In genomic region chr2:202911513-202912341, GRCh38 we compare ENCODE assay signal across 1 cellular context.
TF ChIP-seq lines count a peak whose summit lies in the region.

Gene CARF (plus strand): TSS chr2:202912275. CDS start chr2:202941903, 29,628 bp downstream.
Gene WDR12 (minus strand): TSS chr2:202911673. CDS start chr2:202911476, 197 bp downstream.

TF ChIP-seq in HepG2, 621 proteins besides CTCF, POLR2A, EP300 and RAD21 (continued from another document and continues in another):
- TF ChIP-seq ZBTB49 (CRISPR knock-in tag; IDR thresholded peaks at IDR 0.05; ENCODE audit: borderline replicate concordance) (no peak), POLR2AphosphoS5 (IDR thresholded peaks at IDR 0.05; ENCODE audit: low read depth, low read length) (peak; percentile 98), NFAT5 (CRISPR knock-in tag; IDR thresholded peaks at IDR 0.05) (no peak), TBX3 (IDR thresholded peaks at IDR 0.05; ENCODE audit: borderline replicate concordance) (no peak), ZNF878 (CRISPR knock-in tag; IDR thresholded peaks at IDR 0.05) (no peak), ZBTB39 (CRISPR knock-in tag; IDR thresholded peaks at IDR 0.05) (no peak), ZBTB14 (CRISPR knock-in tag; IDR thresholded peaks at IDR 0.05) (peak; percentile 95), NBN (conservative IDR thresholded peaks at IDR 0.05) (no peak), TCF7L2 (IDR thresholded peaks at IDR 0.05; ENCODE audit: low read depth, low read length) (no peak), ZNF577 (CRISPR knock-in tag; IDR thresholded peaks at IDR 0.05; ENCODE audit: borderline replicate concordance, low read depth) (no peak), CHD4 (IDR thresholded peaks at IDR 0.05; ENCODE audit: borderline replicate concordance, low read length) (no peak), ZNF713 (CRISPR knock-in tag; IDR thresholded peaks at IDR 0.05) (no peak), NKX3-1 (CRISPR knock-in tag; IDR thresholded peaks at IDR 0.05) (peak; percentile 83; the same call in 1 of the 2 replicates), ZNF616 (CRISPR knock-in tag; IDR thresholded peaks at IDR 0.05; ENCODE audit: low read depth) (no peak), ZBTB34 (CRISPR knock-in tag; IDR thresholded peaks at IDR 0.05) (no peak), PHB2 (IDR thresholded peaks at IDR 0.05; ENCODE audit: partially characterized antibody) (no peak), BRCA1 (CRISPR knock-in tag; IDR thresholded peaks at IDR 0.05) (peak; percentile 78; the same call in 1 of the 2 replicates), RXRA (CRISPR knock-in tag; IDR thresholded peaks at IDR 0.05) (0 out of 2 replicates have a peak, but pooled peaks have one; percentile 40), U2AF2 (IDR thresholded peaks at IDR 0.05; ENCODE audit: low read depth, low read length) (no peak), ZNF772 (CRISPR knock-in tag; IDR thresholded peaks at IDR 0.05) (peak; percentile 93), DZIP1 (CRISPR knock-in tag; IDR thresholded peaks at IDR 0.05) (no peak), ZNF335 (CRISPR knock-in tag; IDR thresholded peaks at IDR 0.05) (no peak), STAG1 (CRISPR knock-in tag; IDR thresholded peaks at IDR 0.05) (0 out of 2 replicates have a peak, but pooled peaks have one; percentile 3), ATF2 (CRISPR knock-in tag; IDR thresholded peaks at IDR 0.05) (peak; percentile 55; the same call in 1 of the 2 replicates), ZBTB33 (CRISPR knock-in tag; IDR thresholded peaks at IDR 0.05) (no peak), REPIN1 (CRISPR knock-in tag; IDR thresholded peaks at IDR 0.05; ENCODE audit: borderline replicate concordance, low read depth) (peak; percentile 48; the same call in 1 of the 2 replicates), ZNF710 (CRISPR knock-in tag; IDR thresholded peaks at IDR 0.05; ENCODE audit: borderline replicate concordance) (peak; percentile 94), FOXA1 (IDR thresholded peaks at IDR 0.05) (no peak), FOXA1 (CRISPR knock-in tag; IDR thresholded peaks at IDR 0.05) (0 out of 2 replicates have a peak, but pooled peaks have one; percentile 22), RELA (CRISPR knock-in tag; IDR thresholded peaks at IDR 0.05) (no peak), TFAP4 (IDR thresholded peaks at IDR 0.05; ENCODE audit: borderline replicate concordance, low read depth) (no peak), KAT7 (CRISPR knock-in tag; IDR thresholded peaks at IDR 0.05; ENCODE audit: borderline replicate concordance) (peak; percentile 79; the same call in 1 of the 2 replicates), RCOR2 (CRISPR knock-in tag; IDR thresholded peaks at IDR 0.05) (no peak), ZNF468 (CRISPR knock-in tag; IDR thresholded peaks at IDR 0.05) (no peak), BHLHE40 (IDR thresholded peaks at IDR 0.05; ENCODE audit: low read length) (no peak), NFRKB (IDR thresholded peaks at IDR 0.05) (no peak)
